ENCODE assay signal across 8 cellular contexts in the genomic region with DNA sequence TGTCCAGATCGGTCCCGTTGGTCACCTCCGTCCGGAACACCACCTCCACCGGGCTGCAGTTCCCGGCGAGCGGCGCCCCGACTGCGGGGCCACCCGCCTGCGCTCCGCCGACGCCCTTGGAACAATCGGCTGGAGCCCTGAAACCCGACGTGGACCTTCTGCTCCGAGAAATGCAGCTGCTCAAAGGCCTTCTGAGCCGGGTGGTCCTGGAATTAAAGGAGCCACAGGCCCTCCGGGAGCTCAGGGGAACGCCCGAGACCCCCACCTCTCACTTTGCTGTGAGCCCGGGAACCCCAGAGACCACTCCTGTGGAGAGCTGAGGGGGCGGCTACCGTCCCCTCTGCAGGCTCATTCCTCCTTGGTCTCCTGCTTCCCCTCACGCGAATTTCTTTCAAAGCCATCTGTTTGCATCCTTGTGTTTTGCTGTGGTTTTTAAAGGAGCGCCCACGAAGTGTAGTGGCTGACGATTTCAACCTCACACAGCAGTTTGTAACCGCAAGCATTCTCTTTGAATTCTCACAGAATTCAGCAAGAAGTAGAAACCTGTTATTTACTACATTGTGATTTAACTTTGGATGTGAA. TPM values are rescaled to one million over a fixed set of nuclear protein-coding genes. Genes with fewer than 3 reads are reported as not detected.
DNase-seq lines count a peak whose midpoint lies in the region; ATAC-seq and TF ChIP-seq lines count a peak whose summit lies in the region.

No MANE protein-coding gene starts in this region.

- no peaks in the 10 kb centered on the region for H3K4me1 ChIP-seq in Caco-2

- no peaks in the 10 kb centered on the region for H3K9me3 ChIP-seq in Caco-2

- peak overlapping the region; percentile 77 for H3K4me3 Mint-ChIP-seq in Caco-2 (ENCODE audit: unreplicated experiment)
- peak overlapping the region; percentile 96 for H3K4me3 Mint-ChIP-seq in activated naive CD4-positive, alpha-beta T cell treated with anti-CD3 and anti-CD28 coated beads, Interleukin-2, amount 50 U/mL, for 24 hours

- intact Hi-C loops in Caco-2 (cut with micrococcal nuclease; ENCODE audit: unreplicated experiment), result no loop called here

- H3K27ac Mint-ChIP-seq in Caco-2 (ENCODE audit: unreplicated experiment), result no peak overlapping the region
- H3K27ac Mint-ChIP-seq in activated naive CD4-positive, alpha-beta T cell treated with anti-CD3 and anti-CD28 coated beads, Interleukin-2, amount 50 U/mL, for 24 hours, result peak overlapping the region; percentile 91

- ATAC-seq in GM21576 (IDR thresholded peaks at IDR 0.05; ENCODE audit: unreplicated experiment), result peak; percentile 13
- ATAC-seq in esophagus mucosa, result no peak

- DNase-seq in Caco-2 (no peak), NAMALWA (ENCODE audit: low spot score) (peak; percentile 67), hepatic stellate cell (ENCODE audit: low spot score) (peak; percentile 46), skeletal muscle cell (ENCODE audit: low read depth) (peak; percentile 68), D341Med (ENCODE audit: low spot score) (no peak)

- H3K9me3 Mint-ChIP-seq in Caco-2 (ENCODE audit: unreplicated experiment), result no peaks in the 10 kb centered on the region
- no peaks in the 10 kb centered on the region for H3K9me3 Mint-ChIP-seq in activated naive CD4-positive, alpha-beta T cell treated with anti-CD3 and anti-CD28 coated beads, Interleukin-2, amount 50 U/mL, for 24 hours

- TSS peak; percentile 85 for BruUV-seq in Caco-2 (replicated peaks; lab: Mats Ljungman, UMichigan)

- H3K27me3 ChIP-seq in Caco-2 (replicated peaks; ENCODE audit: control insufficient read depth, insufficient read depth, low read length), result no peaks in the 10 kb centered on the region

- H3K36me3 Mint-ChIP-seq in Caco-2 (ENCODE audit: insufficient read depth, unreplicated experiment), result peaks cover 15% of the 10 kb centered on the region
- no peaks in the 10 kb centered on the region for H3K36me3 Mint-ChIP-seq in activated naive CD4-positive, alpha-beta T cell treated with anti-CD3 and anti-CD28 coated beads, Interleukin-2, amount 50 U/mL, for 24 hours

- peaks cover 7% of the 10 kb centered on the region for H3K4me1 Mint-ChIP-seq in Caco-2 (ENCODE audit: low read depth, unreplicated experiment)
- H3K4me1 Mint-ChIP-seq in activated naive CD4-positive, alpha-beta T cell treated with anti-CD3 and anti-CD28 coated beads, Interleukin-2, amount 50 U/mL, for 24 hours, result peaks cover 56% of the 10 kb centered on the region

- CTCF ChIA-PET in Caco-2 (lab: Charles Lee), result interaction anchor here (1.1 to 1.5 kb wide), 3 partner anchors 11 to 310 kb away, joined by 3 to 8 read pairs (median 4); a partner anchor contains a TSS

- no peak for TF ChIP-seq CTCF in Caco-2 (IDR thresholded peaks at IDR 0.05; ENCODE audit: insufficient read depth in 1 of 2, low read depth in 1 of 2, low read length in 1 of 2, severe bottlenecking in 1 of 2, unreplicated experiment in 1 of 2)

- no peaks in the 10 kb centered on the region for H3K36me3 ChIP-seq in Caco-2 (ENCODE audit: control insufficient read depth, insufficient read depth, low read length)

- POLR2A ChIA-PET in Caco-2 (lab: Charles Lee), result no interaction called here

- peaks cover 8% of the 10 kb centered on the region for H3K27me3 Mint-ChIP-seq in Caco-2 (ENCODE audit: insufficient read depth, unreplicated experiment)
- peaks cover 6% of the 10 kb centered on the region for H3K27me3 Mint-ChIP-seq in activated naive CD4-positive, alpha-beta T cell treated with anti-CD3 and anti-CD28 coated beads, Interleukin-2, amount 50 U/mL, for 24 hours

- H3K4me3 ChIP-seq in Caco-2 (ENCODE audit: low read depth, low read length) (peak overlapping the region; percentile 82), skeletal muscle cell (ENCODE audit: low read depth, low read length) (peak overlapping the region; percentile 72)

RNA-seq across cellular contexts. Expression of a gene that starts 6.1 kb away (rescaled TPM):
- total RNA-seq in Caco-2 (2022) (0.29 and 0.30 TPM in 2 replicates), esophagus mucosa (0.72 TPM)

RNA-seq across cellular contexts. Expression of a gene that starts 20.4 kb away (rescaled TPM):
- total RNA-seq in Caco-2 (2022) (not detected in 2 replicates), esophagus mucosa (0.56 TPM)

RNA-seq across cellular contexts. Expression of a gene that starts 22.2 kb away (rescaled TPM):
- 51.2 and 54.9 TPM in 2 replicates for total RNA-seq in Caco-2 (2022)
- 13.0 TPM for total RNA-seq in esophagus mucosa

RNA-seq across cellular contexts. Expression of a gene that starts 38.7 kb away (rescaled TPM):
- total RNA-seq in Caco-2 (2022), result 14.5 and 16.4 TPM in 2 replicates
- 11.4 TPM for total RNA-seq in esophagus mucosa

Comparison
In these comparisons a context has a peak if more than half of its experiments do, and no peak if none do; other contexts are left out.
1. DNase-seq: peak in NAMALWA (single experiment), hepatic stellate cell (single experiment) and skeletal muscle cell (single experiment); none in Caco-2 (0 of 2) and D341Med (single experiment).